ENCODE assay signal across 10 cellular contexts in genomic region chr3:151087648-151088047, GRCh38.
DNase-seq lines count a peak whose midpoint lies in the region; ATAC-seq and TF ChIP-seq lines count a peak whose summit lies in the region.
"Had no signal": no experiment of that assay in that cellular context is flagged by ENCODE, and none has a peak within 500 bp of the region (broad histone marks: within the 10 kb centered on the region; RNA-seq: fewer than 3 reads in every experiment).

No MANE protein-coding gene starts in this region.

- H3K27ac Mint-ChIP-seq in central memory CD8-positive, alpha-beta T cell (ENCODE audit: low read depth), result no peak overlapping the region
- no peak overlapping the region for H3K27ac Mint-ChIP-seq in nephron progenitor cell

- H3K4me1 Mint-ChIP-seq in central memory CD8-positive, alpha-beta T cell, result no peaks in the 10 kb centered on the region
- H3K4me1 Mint-ChIP-seq in nephron progenitor cell, result peaks cover 53% of the 10 kb centered on the region

- POLR2A ChIA-PET in GM10248 (lab: Yijun Ruan, JAX), result no interaction called here

- no peaks in the 10 kb centered on the region for H3K9me3 Mint-ChIP-seq in central memory CD8-positive, alpha-beta T cell
- no peaks in the 10 kb centered on the region for H3K9me3 Mint-ChIP-seq in nephron progenitor cell

- H3K36me3 Mint-ChIP-seq in central memory CD8-positive, alpha-beta T cell (ENCODE audit: insufficient read depth), result peaks cover 4% of the 10 kb centered on the region
- H3K36me3 Mint-ChIP-seq in nephron progenitor cell (ENCODE audit: low read depth), result peaks cover 18% of the 10 kb centered on the region

- CTCF ChIA-PET in GM10248 (lab: Yijun Ruan, JAX), result interaction anchor here (1.0 to 1.9 kb wide), 6 partner anchors 9 to 54 kb away, joined by 3 to 4 read pairs (median 4); no protein-coding TSS in a partner anchor

- DNase-seq in NCI-H1436 treated with DMSO at 0.1 percent for 48 hours (lab: John Stamatoyannopoulos, UW) (peak; percentile 11), NCI-H1436 (lab: John Stamatoyannopoulos, UW) (no peak), NAMALWA (ENCODE audit: low spot score) (peak; percentile 16), nephron progenitor cell (no peak), GM10248 (ENCODE audit: extremely low spot score) (no peak), superior temporal gyrus (ENCODE audit: extremely low spot score) (no peak)
- no peak for DNase-seq in central memory CD8-positive, alpha-beta T cell (ENCODE audit: low spot score in 2 of 2)
- DNase-seq: effector CD4-positive, alpha-beta T cell; psoas muscle had no signal

- H3K27me3 Mint-ChIP-seq in central memory CD8-positive, alpha-beta T cell, result peaks cover 77% of the 10 kb centered on the region
- H3K27me3 Mint-ChIP-seq in nephron progenitor cell (ENCODE audit: low read depth, poor library complexity), result peaks cover 22% of the 10 kb centered on the region

- peak overlapping the region; percentile 81 for H3K4me3 Mint-ChIP-seq in central memory CD8-positive, alpha-beta T cell
- H3K4me3 Mint-ChIP-seq in nephron progenitor cell, result peak overlapping the region; percentile 91

- ATAC-seq in central memory CD8-positive, alpha-beta T cell (replicated peaks; ENCODE audit: extremely low read depth, poor library complexity, severe bottlenecking), result no peak
- no peak for ATAC-seq in HG03432 (IDR thresholded peaks at IDR 0.05; ENCODE audit: unreplicated experiment)

- no peak for TF ChIP-seq CTCF in nephron progenitor cell (IDR thresholded peaks at IDR 0.05)
- TF ChIP-seq CTCF in GM10248 (IDR thresholded peaks at IDR 0.05; ENCODE audit: control extremely low read depth, extremely low read depth, low read depth, missing control alignments), result no peak

Comparison
In these comparisons a context has a peak if more than half of its experiments do, and no peak if none do; other contexts are left out.
1. DNase-seq: peak in NCI-H1436 treated with DMSO at 0.1 percent for 48 hours (single experiment) and NAMALWA (single experiment); none in NCI-H1436 (single experiment), central memory CD8-positive, alpha-beta T cell (0 of 2), nephron progenitor cell (single experiment), GM10248 (single experiment) and superior temporal gyrus (single experiment).